Comparison of ENCODE assay signal across 29 cellular contexts in the genomic region with DNA sequence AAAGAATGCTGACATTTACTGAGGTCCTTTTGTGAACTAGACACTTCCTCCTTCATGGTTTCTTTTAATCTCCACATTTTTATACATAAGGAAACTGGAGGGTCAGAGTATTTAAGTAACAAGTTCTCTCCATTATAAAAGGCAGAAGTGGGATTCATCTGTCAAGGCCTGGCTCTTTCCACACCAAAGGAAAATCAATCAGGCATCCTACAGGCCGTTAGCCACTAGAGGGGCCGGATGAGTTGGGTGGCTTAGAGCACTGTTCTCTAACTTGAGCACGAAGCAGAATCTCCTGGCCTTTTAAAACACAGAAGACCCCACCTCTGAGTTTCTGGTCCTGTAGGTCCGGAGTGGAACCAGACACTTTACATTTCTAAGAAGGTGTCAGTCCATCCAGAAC. TPM values are rescaled to one million over a fixed set of nuclear protein-coding genes. Genes with fewer than 3 reads are reported as not detected.
DNase-seq lines count a peak whose midpoint lies in the region; ATAC-seq and TF ChIP-seq lines count a peak whose summit lies in the region.
"Had no signal": no experiment of that assay in that cellular context is flagged by ENCODE, and none has a peak within 500 bp of the region (broad histone marks: within the 10 kb centered on the region; RNA-seq: fewer than 3 reads in every experiment).

No MANE protein-coding gene starts in this region.

- H3K79me2 ChIP-seq in smooth muscle cell (ENCODE audit: low read depth), result no peaks in the 10 kb centered on the region
- H3K79me2 ChIP-seq: hepatocyte, parathyroid adenoma had no signal

- peak; percentile 49 for DNase-seq in H7
- DNase-seq in smooth muscle cell (lab: John Stamatoyannopoulos, UW; ENCODE audit: unreplicated experiment), result no peak
- no peak for DNase-seq in NCI-H2171 (lab: John Stamatoyannopoulos, UW)
- DNase-seq in colonic mucosa, result no peak
- DNase-seq: activated CD4-positive, alpha-beta T cell treated with anti-CD3 and anti-CD28 coated beads for 48 hours; activated gamma-delta T cell treated with Interleukin-2 at 50 U/mL for 16 hours; activated naive CD8-positive, alpha-beta T cell treated with anti-CD3 and anti-CD28 coated beads, Interleukin-2, amount 50 U/mL, for 24 hours; activated T-cell treated with anti-CD3 and anti-CD28 coated beads, Interleukin-2, amount 50 U/mL, for 24 hours; Karpas-422; left cardiac atrium; NCI-H1436 treated with DMSO at 0.1 percent for 48 hours; NCI-H2081 treated with DMSO at 0.1 percent for 48 hours; NCI-H446 treated with DMSO at 0.1 percent for 48 hours; NCI-H774; nephron progenitor cell; retina; stimulated activated CD4-positive, alpha-beta T cell treated with anti-CD3 and anti-CD28 coated beads, Interleukin-2, amount 100 ng/mL, for 24 hours; stimulated activated naive CD8-positive, alpha-beta T cell treated with anti-CD3 and anti-CD28 coated beads, Interleukin-15, Interleukin-2, amounts not matched to agents 100 U/mL and 50 U/mL, for 24 hours; T1000; uterus had no signal

- peak overlapping the region; percentile 50 for H2AFZ ChIP-seq in smooth muscle cell (ENCODE audit: low read depth)
- H2AFZ ChIP-seq: hepatocyte, parathyroid adenoma had no signal

- TF ChIP-seq CTCF in smooth muscle cell (IDR thresholded peaks at IDR 0.05; ENCODE audit: borderline replicate concordance, insufficient read depth, poor library complexity, severe bottlenecking) (no peak), colonic mucosa (IDR thresholded peaks at IDR 0.05) (no peak)

- H3K27ac ChIP-seq in angular gyrus (ENCODE audit: low read depth, low read length) (peak overlapping the region; percentile 98), layer of hippocampus (ENCODE audit: low read depth, low read length) (peak overlapping the region; percentile 96), smooth muscle cell (ENCODE audit: low read depth) (no peak overlapping the region), colonic mucosa (no peak overlapping the region)
- H3K27ac ChIP-seq: gastroesophageal sphincter, hepatocyte, parathyroid adenoma, uterus, VCaP had no signal

- H3K36me3 ChIP-seq in H7 (replicated peaks; ENCODE audit: control insufficient read depth, insufficient read depth, low read length) (no peaks in the 10 kb centered on the region), smooth muscle cell (ENCODE audit: low read depth) (no peaks in the 10 kb centered on the region), colonic mucosa (no peaks in the 10 kb centered on the region)
- H3K36me3 ChIP-seq: gastroesophageal sphincter, uterus had no signal

- H3K4me1 ChIP-seq in smooth muscle cell (ENCODE audit: low read depth) (no peaks in the 10 kb centered on the region), colonic mucosa (no peaks in the 10 kb centered on the region)
- H3K4me1 ChIP-seq: gastroesophageal sphincter, parathyroid adenoma, uterus had no signal

- no peak for ATAC-seq in GM19035 (IDR thresholded peaks at IDR 0.05; ENCODE audit: unreplicated experiment)
- ATAC-seq: activated naive CD8-positive, alpha-beta T cell treated with anti-CD3 and anti-CD28 coated beads, Interleukin-2, amount 50 U/mL, for 24 hours; gastroesophageal sphincter; HCT116; left cardiac atrium; stimulated activated naive CD8-positive, alpha-beta T cell treated with anti-CD3 and anti-CD28 coated beads, Interleukin-15, Interleukin-2, amounts not matched to agents 100 U/mL and 50 U/mL, for 24 hours had no signal

- H3K9me3 ChIP-seq in smooth muscle cell (replicated peaks; ENCODE audit: low read depth) (no peaks in the 10 kb centered on the region), colonic mucosa (peaks cover 9% of the 10 kb centered on the region)
- H3K9me3 ChIP-seq: uterus had no signal

- H3K27me3 ChIP-seq in H7 (ENCODE audit: control insufficient read depth, insufficient read depth, low read length) (no peaks in the 10 kb centered on the region), layer of hippocampus (ENCODE audit: control insufficient read depth, insufficient read depth, low read length) (no peaks in the 10 kb centered on the region), smooth muscle cell (ENCODE audit: low read depth) (no peaks in the 10 kb centered on the region), colonic mucosa (no peaks in the 10 kb centered on the region)
- H3K27me3 ChIP-seq: gastroesophageal sphincter, hepatocyte, uterus had no signal

- intact Hi-C loops in colonic mucosa (cut with DNase I), result no loop called here

- no peak overlapping the region for H3K4me3 ChIP-seq in H7 (ENCODE audit: insufficient read depth, low read depth, low read length)
- H3K4me3 ChIP-seq in smooth muscle cell, result no peak overlapping the region
- no peak overlapping the region for H3K4me3 ChIP-seq in colonic mucosa
- H3K4me3 ChIP-seq: gastroesophageal sphincter, hepatocyte, lung, uterus had no signal

- H3K9ac ChIP-seq in smooth muscle cell (ENCODE audit: low read depth) (no peak overlapping the region), colonic mucosa (ENCODE audit: low read depth in 2 of 2, low read length in 2 of 2) (no peak overlapping the region)
- H3K9ac ChIP-seq: parathyroid adenoma had no signal

- no peaks in the 10 kb centered on the region for H3F3A ChIP-seq in smooth muscle cell (ENCODE audit: low read depth)

- WGBS in smooth muscle cell (ENCODE audit: low lambda C conversion rate), result 64% methylated on average over 4 of the region's 4 CpGs

- H3K4me2 ChIP-seq in smooth muscle cell, result no peak overlapping the region
- H3K4me2 ChIP-seq: hepatocyte had no signal

- no peaks in the 10 kb centered on the region for H4K20me1 ChIP-seq in smooth muscle cell (ENCODE audit: low read depth)

RNA-seq across cellular contexts. Expression of gene NINJ2, which starts 36.8 kb away (rescaled TPM):
- total RNA-seq in H7 (2014; rRNA removed; shearing (Covaris generic)), result 0.74 and 2.6 TPM in 2 replicates
- total RNA-seq in smooth muscle cell, result 0.45 and 12.1 TPM in 2 replicates
- 4.2 and 4.6 TPM in 2 replicates for polyA plus RNA-seq in smooth muscle cell
- 1 to 10 TPM; 2.1 to 4.2 TPM for total RNA-seq in colonic mucosa

RNA-seq across cellular contexts. Expression of gene WNK1, which starts 52.3 kb away (rescaled TPM):
- 72.7 and 79.3 TPM in 2 replicates for total RNA-seq in H7 (2014; rRNA removed; shearing (Covaris generic))
- total RNA-seq in smooth muscle cell, result 95.0 and 104 TPM in 2 replicates
- 42.2 and 62.5 TPM in 2 replicates for polyA plus RNA-seq in smooth muscle cell
- 10 to 100 TPM; 81.8 to 85.8 TPM for total RNA-seq in colonic mucosa

Comparison
In these comparisons a context has a peak if more than half of its experiments do, and no peak if none do; other contexts are left out.
1. H3K27ac ChIP-seq: peak in angular gyrus (single experiment) and layer of hippocampus (single experiment); none in smooth muscle cell (single experiment) and colonic mucosa (single experiment).